In genomic region chr3:29540544-29540943, GRCh38 we compare ENCODE assay signal across 2 cellular contexts.
TF ChIP-seq lines count a peak whose summit lies in the region.

No MANE protein-coding gene starts in this region.

TF ChIP-seq in IMR-90, 13 proteins besides CTCF, POLR2A, EP300 and RAD21 (continued from another document):
- TF ChIP-seq ELK1 (IDR thresholded peaks at IDR 0.05; ENCODE audit: borderline replicate concordance, low read depth, low read length) (no peak), MXI1 (IDR thresholded peaks at IDR 0.05; ENCODE audit: borderline replicate concordance, low read depth, low read length) (no peak), MAFK (IDR thresholded peaks at IDR 0.05; ENCODE audit: low read depth, low read length) (no peak), RCOR1 (IDR thresholded peaks at IDR 0.05; ENCODE audit: insufficient replicate concordance, low read length) (no peak), MAZ (IDR thresholded peaks at IDR 0.05; ENCODE audit: borderline replicate concordance, low read depth, low read length) (no peak), BHLHE40 (IDR thresholded peaks at IDR 0.05; ENCODE audit: low read depth, low read length) (no peak), CEBPB (IDR thresholded peaks at IDR 0.05; ENCODE audit: low read depth, low read length) (no peak), CHD1 (IDR thresholded peaks at IDR 0.05; ENCODE audit: low read depth, low read length) (no peak), FOS (IDR thresholded peaks at IDR 0.05; ENCODE audit: low read depth, low read length) (no peak)

TF ChIP-seq in GM12878, 131 proteins besides CTCF, POLR2A, EP300 and RAD21 (continued from another document):
- no peak for TF ChIP-seq STAT3 (IDR thresholded peaks at IDR 0.05; ENCODE audit: low read depth, low read length)
- no peak for TF ChIP-seq NR2C2 (IDR thresholded peaks at IDR 0.05; ENCODE audit: borderline replicate concordance, control insufficient read depth, insufficient read length, low read depth)
- TF ChIP-seq ZNF592 (IDR thresholded peaks at IDR 0.05), result no peak
- no peak for TF ChIP-seq RCOR1 (conservative IDR thresholded peaks at IDR 0.05; ENCODE audit: low read depth, low read length)
- TF ChIP-seq POLR2AphosphoS5 (IDR thresholded peaks at IDR 0.05; ENCODE audit: low read length), result no peak
- TF ChIP-seq BACH1 (IDR thresholded peaks at IDR 0.05; ENCODE audit: borderline replicate concordance), result no peak
- TF ChIP-seq USF1 (IDR thresholded peaks at IDR 0.05; ENCODE audit: borderline replicate concordance, extremely low read length, insufficient read depth, low read depth, low read length), result no peak
- TF ChIP-seq E4F1 (IDR thresholded peaks at IDR 0.05; ENCODE audit: borderline replicate concordance, partially characterized antibody), result no peak
